9 cellular contexts compared by ENCODE assay signal in the genomic region with DNA sequence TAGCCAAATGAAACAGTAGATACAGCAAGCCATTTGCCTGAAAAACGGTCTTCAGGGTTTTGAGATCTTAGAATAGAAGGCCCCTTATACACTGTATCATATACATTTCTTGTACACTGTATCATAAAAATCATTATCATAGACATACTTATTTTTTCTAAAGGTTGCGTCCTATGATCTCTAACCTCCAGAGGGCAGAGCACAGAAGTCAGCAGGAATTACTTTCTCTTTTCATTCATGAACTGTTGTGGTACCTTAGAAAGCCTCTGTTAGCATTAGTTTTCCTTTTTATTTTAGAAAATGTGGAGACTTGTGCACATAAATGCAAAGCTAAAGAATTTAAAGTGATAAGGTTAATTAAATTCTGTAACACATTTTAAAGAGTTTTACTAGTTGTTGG.
DNase-seq lines count a peak whose midpoint lies in the region; ATAC-seq and TF ChIP-seq lines count a peak whose summit lies in the region.
"Had no signal": no experiment of that assay in that cellular context is flagged by ENCODE, and none has a peak within 500 bp of the region (broad histone marks: within the 10 kb centered on the region; RNA-seq: fewer than 3 reads in every experiment).

No MANE protein-coding gene starts in this region.

- H3K4me3 ChIP-seq in AG09309 (ENCODE audit: control insufficient read depth, low read depth, low read length) = no peak overlapping the region
- H3K4me3 ChIP-seq in astrocyte of the cerebellum (ENCODE audit: low read depth, low read length) = no peak overlapping the region

- TF ChIP-seq CTCF in AG09309 (IDR thresholded peaks at IDR 0.05; ENCODE audit: control insufficient read depth, insufficient read depth, low read depth, low read length, missing control alignments) (peak; percentile 19), astrocyte of the cerebellum (IDR thresholded peaks at IDR 0.05; ENCODE audit: low read depth, low read length, missing control alignments) (peak; percentile 14)

- DNase-seq in AG09309 (ENCODE audit: low read depth) (no peak), astrocyte of the cerebellum (ENCODE audit: low read depth) (no peak), Ammon's horn (ENCODE audit: low spot score) (no peak), COLO668 (lab: John Stamatoyannopoulos, UW; ENCODE audit: unreplicated experiment) (no peak)
- DNase-seq in stimulated activated naive CD4-positive, alpha-beta T cell (lab: John Stamatoyannopoulos, UW) = no peak
- DNase-seq: stimulated activated CD4-positive, alpha-beta T cell treated with anti-CD3 and anti-CD28 coated beads, Interleukin-12 subunit alpha, Interleukin-12 subunit beta, amount 100 ng/mL, for 4 hours had no signal

- in situ Hi-C loops in astrocyte of the cerebellum (cut with HindIII; ENCODE audit: low sequenced_read_pairs) = no loop called here

- ATAC-seq in GM18909 (IDR thresholded peaks at IDR 0.05; ENCODE audit: poor library complexity, unreplicated experiment) = peak; percentile 80
- ATAC-seq in HG03280 (IDR thresholded peaks at IDR 0.05; ENCODE audit: unreplicated experiment) = peak; percentile 74
- no peak for ATAC-seq in activated CD4-positive, CD25-positive, alpha-beta regulatory T cell treated with anti-CD3 and anti-CD28 coated beads, Interleukin-2, amount 50 U/mL, for 24 hours

Comparison
In these comparisons a context has a peak if more than half of its experiments do, and no peak if none do; other contexts are left out.
1. ATAC-seq: peak in GM18909 (single experiment) and HG03280 (single experiment); none in activated CD4-positive, CD25-positive, alpha-beta regulatory T cell treated with anti-CD3 and anti-CD28 coated beads, Interleukin-2, amount 50 U/mL, for 24 hours (0 of 2).